ENCODE assay signal across 20 cellular contexts in the genomic region with DNA sequence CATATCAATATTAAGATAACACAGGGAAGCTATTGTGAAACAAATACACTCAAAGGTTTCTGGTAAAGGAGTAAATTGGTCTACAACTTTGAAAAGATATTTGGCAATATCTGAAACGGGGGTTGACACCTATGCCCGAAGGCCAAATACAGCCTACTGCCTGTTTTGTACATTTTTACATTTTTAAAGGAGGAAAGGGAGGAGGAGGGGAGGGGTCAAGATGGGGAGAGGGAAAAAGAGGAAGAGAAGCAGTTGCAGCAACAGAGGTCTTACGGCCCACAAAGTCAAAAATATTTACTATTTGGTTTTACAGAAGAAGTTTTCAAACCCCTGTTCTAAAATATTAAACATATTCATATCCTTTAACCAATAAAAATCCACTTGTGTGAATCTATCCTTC.
"Had no signal": no experiment of that assay in that cellular context is flagged by ENCODE, and none has a peak within 500 bp of the region (broad histone marks: within the 10 kb centered on the region; RNA-seq: fewer than 3 reads in every experiment).

No MANE protein-coding gene starts in this region.

- ATAC-seq: activated naive CD4-positive, alpha-beta T cell treated with anti-CD3 and anti-CD28 coated beads, Interleukin-2, amount 50 U/mL, for 72 hours; heart right ventricle; naive thymus-derived CD4-positive, alpha-beta T cell; sciatic nerve; stimulated activated naive B cell treated with anti-CD40 and anti-IgM and Interleukin-4, amounts not matched to agents 10 μg/mL and 1 μg/mL and 100 μg/mL, for 72 hours had no signal

- DNase-seq: activated CD4-positive, alpha-beta memory T cell treated with anti-CD3 and anti-CD28 coated beads for 36 hours; activated CD4-positive, alpha-beta T cell treated with anti-CD3 and anti-CD28 coated beads, Interleukin-2, amount 10 ng/mL, durations not matched to agents 24 days and 14 days; activated CD4-positive, CD25-positive, alpha-beta regulatory T cell treated with anti-CD3 and anti-CD28 coated beads, Interleukin-2, amount 50 U/mL, for 72 hours; activated CD8-positive, alpha-beta memory T cell treated with anti-CD3 and anti-CD28 coated beads, Interleukin-2, amount 50 U/mL, for 48 hours; activated naive CD4-positive, alpha-beta T cell; activated T-cell treated with anti-CD3 and anti-CD28 coated beads, Interleukin-2, amount 50 U/mL, for 24 hours; dermis blood vessel endothelial cell; effector CD4-positive, alpha-beta T cell; esophagus squamous epithelium; foreskin melanocyte; heart right ventricle; naive thymus-derived CD4-positive, alpha-beta T cell; ovary; stimulated activated CD4-positive, alpha-beta T cell treated with anti-CD3 and anti-CD28 coated beads, Interleukin-1b, Interleukin-23, amount 100 ng/mL, for 48 hours; stimulated activated CD4-positive, alpha-beta T cell treated with anti-CD3 and anti-CD28 coated beads, Interleukin-4, amount 100 ng/mL, for 4 hours; stimulated activated CD8-positive, alpha-beta memory T cell treated with anti-CD3 and anti-CD28 coated beads, Interleukin-4, amount 100 ng/mL, for 48 hours; stimulated activated naive B cell treated with anti-CD40 and anti-IgM and Interleukin-4, amounts not matched to agents 10 μg/mL and 1 μg/mL and 100 μg/mL, for 72 hours; tibial artery had no signal
